In genomic region chr14:73783107-73783727, GRCh38 we compare ENCODE assay signal across 10 cellular contexts.
A peak's percentile ranks its signal among the peaks of the same experiment; 100 is the strongest.
DNase-seq lines count a peak whose midpoint lies in the region; ATAC-seq and TF ChIP-seq lines count a peak whose summit lies in the region.
"Had no signal": no experiment of that assay in that cellular context is flagged by ENCODE, and none has a peak within 500 bp of the region (broad histone marks: within the 10 kb centered on the region; RNA-seq: fewer than 3 reads in every experiment).

No MANE protein-coding gene starts in this region.

- TF ChIP-seq CTCF in astrocyte of the spinal cord (IDR thresholded peaks at IDR 0.05; ENCODE audit: low read depth, low read length): no peak
- TF ChIP-seq CTCF in mesothelial cell of epicardium (IDR thresholded peaks at IDR 0.05; ENCODE audit: unreplicated experiment): no peak
- no peak for TF ChIP-seq CTCF in upper lobe of left lung (IDR thresholded peaks at IDR 0.05)
- TF ChIP-seq CTCF in GM20000 (IDR thresholded peaks at IDR 0.05; ENCODE audit: extremely low read depth, missing control alignments): no peak

- H3K36me3 Mint-ChIP-seq in activated naive CD4-positive, alpha-beta T cell treated with anti-CD3 and anti-CD28 coated beads, Interleukin-2, amount 50 U/mL, for 24 hours: no peaks in the 10 kb centered on the region
- H3K36me3 Mint-ChIP-seq in mesothelial cell of epicardium: peaks cover 8% of the 10 kb centered on the region

- in situ Hi-C loops in astrocyte of the spinal cord (cut with HindIII; ENCODE audit: low sequenced_read_pairs): no loop called here

- ATAC-seq in upper lobe of left lung (ENCODE audit: low FRiP score in 2 of 2): no peak

- peak overlapping the region; percentile 97 to 99 (median 98) for H3K27ac ChIP-seq in upper lobe of left lung

- WGBS in upper lobe of left lung, 2 donors: 50 to 51% methylated on average over 10 of the region's 10 CpGs

- H3K4me3 ChIP-seq in astrocyte of the spinal cord (ENCODE audit: low read depth, low read length): no peak overlapping the region
- no peak overlapping the region for H3K4me3 ChIP-seq in upper lobe of left lung

- peaks cover 0 to 3% (median 0%) of the 10 kb centered on the region in 4 donors for H3K36me3 ChIP-seq in upper lobe of left lung
- H3K36me3 ChIP-seq: BE2C had no signal

- no peaks in the 10 kb centered on the region for H3K27me3 Mint-ChIP-seq in activated naive CD4-positive, alpha-beta T cell treated with anti-CD3 and anti-CD28 coated beads, Interleukin-2, amount 50 U/mL, for 24 hours
- H3K27me3 Mint-ChIP-seq in mesothelial cell of epicardium (ENCODE audit: low read depth): no peaks in the 10 kb centered on the region

- peaks cover 67% of the 10 kb centered on the region for H3K4me1 Mint-ChIP-seq in activated naive CD4-positive, alpha-beta T cell treated with anti-CD3 and anti-CD28 coated beads, Interleukin-2, amount 50 U/mL, for 24 hours
- peaks cover 48% of the 10 kb centered on the region for H3K4me1 Mint-ChIP-seq in mesothelial cell of epicardium

- no peak for TF ChIP-seq EP300 in upper lobe of left lung (IDR thresholded peaks at IDR 0.05)

- H3K4me1 ChIP-seq in upper lobe of left lung: peaks cover 46 to 74% (median 49%) of the 10 kb centered on the region in 4 donors

- H3K4me3 Mint-ChIP-seq in activated naive CD4-positive, alpha-beta T cell treated with anti-CD3 and anti-CD28 coated beads, Interleukin-2, amount 50 U/mL, for 24 hours: peak overlapping the region; percentile 72
- H3K4me3 Mint-ChIP-seq in mesothelial cell of epicardium: no peak overlapping the region

- no peaks in the 10 kb centered on the region for H3K9me3 Mint-ChIP-seq in activated naive CD4-positive, alpha-beta T cell treated with anti-CD3 and anti-CD28 coated beads, Interleukin-2, amount 50 U/mL, for 24 hours
- H3K9me3 Mint-ChIP-seq in mesothelial cell of epicardium: no peaks in the 10 kb centered on the region

- H3K9me3 ChIP-seq in upper lobe of left lung: no peaks in the 10 kb centered on the region
- H3K9me3 ChIP-seq: BE2C had no signal

- H3K27me3 ChIP-seq in upper lobe of left lung: no peaks in the 10 kb centered on the region
- H3K27me3 ChIP-seq: BE2C had no signal

- TF ChIP-seq POLR2A in upper lobe of left lung (IDR thresholded peaks at IDR 0.05): no peak

- peak overlapping the region; percentile 80 for H3K27ac Mint-ChIP-seq in activated naive CD4-positive, alpha-beta T cell treated with anti-CD3 and anti-CD28 coated beads, Interleukin-2, amount 50 U/mL, for 24 hours
- H3K27ac Mint-ChIP-seq in mesothelial cell of epicardium: peak overlapping the region; percentile 98

- no peak for DNase-seq in activated naive CD4-positive, alpha-beta T cell treated with anti-CD3 and anti-CD28 coated beads, Interleukin-2, amount 50 U/mL, for 16 hours
- peak; percentile 22 for DNase-seq in astrocyte of the spinal cord (ENCODE audit: low read depth, low spot score)
- no peak for DNase-seq in mesothelial cell of epicardium (ENCODE audit: low spot score in 2 of 2, unreplicated experiment in 2 of 2)
- DNase-seq in upper lobe of left lung: no peak
- no peak for DNase-seq in NCI-H2107 (lab: John Stamatoyannopoulos, UW)
- DNase-seq in NCI-H187 (lab: John Stamatoyannopoulos, UW): no peak
- DNase-seq in GM20000 (ENCODE audit: low spot score): no peak
- DNase-seq: BE2C, kidney glomerular epithelial cell had no signal
